ENCODE assay signal across 10 cellular contexts in the genomic region with DNA sequence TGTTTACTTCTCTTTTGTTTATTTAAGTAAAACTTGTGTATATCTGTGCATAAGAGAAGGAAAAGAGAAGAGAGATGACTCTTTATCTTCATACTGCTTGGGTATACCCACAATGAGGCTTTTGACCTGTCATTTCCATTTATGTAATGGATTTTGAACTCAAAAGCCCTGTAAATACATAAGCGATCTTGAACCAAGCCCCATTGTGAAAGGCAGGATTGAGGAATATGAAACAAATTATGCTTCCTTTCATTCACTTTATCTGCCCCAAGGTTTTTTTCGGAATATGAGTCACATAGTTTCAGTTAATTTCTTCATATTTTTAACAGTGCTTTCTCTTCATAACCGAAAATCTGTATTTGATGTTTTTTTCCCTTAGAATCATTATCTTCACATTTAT.
DNase-seq lines count a peak whose midpoint lies in the region; ATAC-seq and TF ChIP-seq lines count a peak whose summit lies in the region.
"Had no signal": no experiment of that assay in that cellular context is flagged by ENCODE, and none has a peak within 500 bp of the region (broad histone marks: within the 10 kb centered on the region; RNA-seq: fewer than 3 reads in every experiment).

No MANE protein-coding gene starts in this region.

- peaks cover 31% of the 10 kb centered on the region for H3K4me1 Mint-ChIP-seq in memory B cell

- H3K27ac Mint-ChIP-seq in memory B cell = peak overlapping the region; percentile 24

- DNase-seq in AG08395 (ENCODE audit: low spot score) (peak; percentile 24), MV-4-11 (lab: John Stamatoyannopoulos, UW) (peak; percentile 88), choroid plexus epithelial cell (ENCODE audit: low read depth) (peak; percentile 77), memory B cell (ENCODE audit: low spot score in 2 of 2) (no peak)
- DNase-seq: aorta; CD4-positive, alpha-beta memory T cell had no signal

- ATAC-seq in memory B cell (ENCODE audit: low read depth) (no peak), HG02981 (IDR thresholded peaks at IDR 0.05; ENCODE audit: unreplicated experiment) (no peak), GM21619 (IDR thresholded peaks at IDR 0.05; ENCODE audit: unreplicated experiment) (no peak), HG03378 (IDR thresholded peaks at IDR 0.05; ENCODE audit: unreplicated experiment) (no peak), GM21529 (IDR thresholded peaks at IDR 0.05; ENCODE audit: unreplicated experiment) (no peak)

- H3K4me3 Mint-ChIP-seq in memory B cell = no peak overlapping the region

- H3K4me3 ChIP-seq in choroid plexus epithelial cell (ENCODE audit: low read depth, low read length) = no peak overlapping the region

- no peaks in the 10 kb centered on the region for H3K9me3 Mint-ChIP-seq in memory B cell

- peaks cover 30% of the 10 kb centered on the region for H3K36me3 Mint-ChIP-seq in memory B cell

- TF ChIP-seq CTCF in choroid plexus epithelial cell (conservative IDR thresholded peaks at IDR 0.05; ENCODE audit: low read depth, low read length) = no peak

- H3K27me3 Mint-ChIP-seq in memory B cell = no peaks in the 10 kb centered on the region
- H3K27me3 Mint-ChIP-seq: CD4-positive, alpha-beta memory T cell had no signal

Comparison
In these comparisons a context has a peak if more than half of its experiments do, and no peak if none do; other contexts are left out.
1. DNase-seq: peak in AG08395 (single experiment), MV-4-11 (single experiment) and choroid plexus epithelial cell (single experiment); none in memory B cell (0 of 2).